In genomic region chr1:203163891-203164635, GRCh38 we compare ENCODE assay signal across 28 cellular contexts. TPM values are rescaled to one million over a fixed set of nuclear protein-coding genes. Genes with fewer than 3 reads are reported as not detected.
DNase-seq lines count a peak whose midpoint lies in the region; ATAC-seq and TF ChIP-seq lines count a peak whose summit lies in the region.
"Had no signal": no experiment of that assay in that cellular context is flagged by ENCODE, and none has a peak within 500 bp of the region (broad histone marks: within the 10 kb centered on the region; RNA-seq: fewer than 3 reads in every experiment).

No MANE protein-coding gene starts in this region.

- TF ChIP-seq EP300 in tibial nerve (IDR thresholded peaks at IDR 0.05), result no peak

- ATAC-seq in T-helper 17 cell, result peak; percentile 35
- ATAC-seq in CD8-positive, alpha-beta T cell, result no peak
- ATAC-seq: PC-3; Right ventricle myocardium inferior; SK-N-SH treated with all-trans-retinoic acid at 6 μM for 48 hours; stimulated activated naive B cell treated with anti-CD40 and anti-IgM and Interleukin-4, amounts not matched to agents 10 μg/mL and 1 μg/mL and 100 μg/mL, for 72 hours had no signal

- no peak overlapping the region for H3K4me3 Mint-ChIP-seq in T-helper 17 cell
- H3K4me3 Mint-ChIP-seq in CD8-positive, alpha-beta T cell, result no peak overlapping the region
- H3K4me3 Mint-ChIP-seq: activated CD4-positive, alpha-beta T cell treated with anti-CD3 and anti-CD28 coated beads, Interleukin-2, amount 10 ng/mL, durations not matched to agents 24 days and 14 days; activated T-cell treated with anti-CD3 and anti-CD28 coated beads, Interleukin-2, amount 50 U/mL, for 24 hours; CD4-positive, alpha-beta T cell; central memory CD8-positive, alpha-beta T cell; neural crest cell; stimulated activated naive B cell treated with anti-CD40 and anti-IgM and Interleukin-4, amounts not matched to agents 10 μg/mL and 1 μg/mL and 100 μg/mL, for 72 hours had no signal

- H3K9me3 Mint-ChIP-seq in CD8-positive, alpha-beta T cell, result no peaks in the 10 kb centered on the region
- H3K9me3 Mint-ChIP-seq: activated CD4-positive, alpha-beta T cell treated with anti-CD3 and anti-CD28 coated beads, Interleukin-2, amount 10 ng/mL, durations not matched to agents 24 days and 14 days; activated T-cell treated with anti-CD3 and anti-CD28 coated beads, Interleukin-2, amount 50 U/mL, for 24 hours; central memory CD8-positive, alpha-beta T cell; neural crest cell had no signal

- intact Hi-C loops in CD8-positive, alpha-beta T cell (cut with DNase I, micrococcal nuclease), result no loop called here

- H3K27me3 Mint-ChIP-seq in T-helper 17 cell, result peaks cover 49% of the 10 kb centered on the region
- H3K27me3 Mint-ChIP-seq in CD8-positive, alpha-beta T cell (ENCODE audit: low read depth), result peaks cover 14% of the 10 kb centered on the region

- H3K27ac Mint-ChIP-seq in T-helper 17 cell, result peak overlapping the region; percentile 12
- H3K27ac Mint-ChIP-seq in CD8-positive, alpha-beta T cell, result no peak overlapping the region
- H3K27ac Mint-ChIP-seq: activated CD4-positive, alpha-beta T cell treated with anti-CD3 and anti-CD28 coated beads, Interleukin-2, amount 10 ng/mL, durations not matched to agents 24 days and 14 days; activated T-cell treated with anti-CD3 and anti-CD28 coated beads, Interleukin-2, amount 50 U/mL, for 24 hours; CD4-positive, alpha-beta T cell; stimulated activated naive B cell treated with anti-CD40 and anti-IgM and Interleukin-4, amounts not matched to agents 10 μg/mL and 1 μg/mL and 100 μg/mL, for 72 hours had no signal

- H3K4me1 Mint-ChIP-seq in T-helper 17 cell, result peaks cover 14% of the 10 kb centered on the region
- no peaks in the 10 kb centered on the region for H3K4me1 Mint-ChIP-seq in CD8-positive, alpha-beta T cell (ENCODE audit: low read depth)
- H3K4me1 Mint-ChIP-seq: activated CD4-positive, alpha-beta T cell treated with anti-CD3 and anti-CD28 coated beads, Interleukin-2, amount 10 ng/mL, durations not matched to agents 24 days and 14 days; neural crest cell had no signal

- no peak for TF ChIP-seq CTCF in tibial nerve (IDR thresholded peaks at IDR 0.05)
- TF ChIP-seq CTCF in CD8-positive, alpha-beta T cell (IDR thresholded peaks at IDR 0.05), result no peak

- DNase-seq in HCEC 1CT (peak; percentile 7), T-helper 17 cell (no peak), globus pallidus (ENCODE audit: low spot score) (peak; percentile 76), pons (ENCODE audit: low spot score) (peak; percentile 58), kidney tubule cell (ENCODE audit: low spot score) (no peak), tibial nerve (ENCODE audit: low spot score in 2 of 2) (no peak)
- no peak for DNase-seq in CD8-positive, alpha-beta T cell
- DNase-seq: activated CD4-positive, alpha-beta T cell treated with anti-CD3 and anti-CD28 coated beads, Interleukin-2, amount 10 ng/mL, durations not matched to agents 24 days and 14 days; activated gamma-delta T cell; activated T-cell treated with anti-CD3 and anti-CD28 coated beads, Interleukin-2, amount 50 U/mL, for 24 hours; CD4-positive, alpha-beta T cell; DMS 273 treated with DMSO at 0.1 percent for 48 hours; MG63; NCI-H1436 treated with DMSO at 0.1 percent for 48 hours; NCI-H774; PC-3; sigmoid colon; stimulated activated naive B cell treated with anti-CD40 and anti-IgM and Interleukin-4, amounts not matched to agents 10 μg/mL and 1 μg/mL and 100 μg/mL, for 72 hours had no signal

- H3K9me3 ChIP-seq in T-helper 17 cell (ENCODE audit: control insufficient read depth, low read length, poor library complexity, severe bottlenecking) (no peaks in the 10 kb centered on the region), tibial nerve (no peaks in the 10 kb centered on the region)
- no peaks in the 10 kb centered on the region for H3K9me3 ChIP-seq in CD8-positive, alpha-beta T cell (ENCODE audit: low read length)
- H3K9me3 ChIP-seq: sigmoid colon, suprapubic skin had no signal

- H3K36me3 Mint-ChIP-seq in T-helper 17 cell (ENCODE audit: low read depth), result peaks cover 4% of the 10 kb centered on the region
- H3K36me3 Mint-ChIP-seq in CD8-positive, alpha-beta T cell, result no peaks in the 10 kb centered on the region

- no peaks in the 10 kb centered on the region for H3K27me3 ChIP-seq in tibial nerve
- H3K27me3 ChIP-seq in CD8-positive, alpha-beta T cell (ENCODE audit: insufficient read depth, low read length), result no peaks in the 10 kb centered on the region
- H3K27me3 ChIP-seq: MG63, sigmoid colon had no signal

- H3K4me3 ChIP-seq in tibial nerve, result no peak overlapping the region
- no peak overlapping the region for H3K4me3 ChIP-seq in CD8-positive, alpha-beta T cell (ENCODE audit: low read depth, low read length)
- H3K4me3 ChIP-seq: lung, MG63, sigmoid colon, suprapubic skin had no signal

- no peak for TF ChIP-seq POLR2A in tibial nerve (IDR thresholded peaks at IDR 0.05)

- CTCF ChIA-PET in CD8-positive, alpha-beta T cell (lab: Charles Lee), result interaction anchor here (1.6 kb wide), 1 partner anchor 124 kb away, joined by 4 read pairs; no protein-coding TSS in a partner anchor

- POLR2A ChIA-PET in CD8-positive, alpha-beta T cell (lab: Charles Lee), result no interaction called here

- H3K4me1 ChIP-seq in tibial nerve, result peaks cover 0 to 4% (median 0%) of the 10 kb centered on the region in 4 donors
- H3K4me1 ChIP-seq in CD8-positive, alpha-beta T cell (ENCODE audit: insufficient read depth, low read length), result no peaks in the 10 kb centered on the region
- H3K4me1 ChIP-seq: sigmoid colon, suprapubic skin had no signal

- WGBS in tibial nerve, 2 donors, result 64 to 70% methylated on average over 7 of the region's 7 CpGs

- H3K27ac ChIP-seq in tibial nerve, result no peak overlapping the region
- H3K27ac ChIP-seq in CD8-positive, alpha-beta T cell (ENCODE audit: low read depth, low read length), result no peak overlapping the region
- H3K27ac ChIP-seq: sigmoid colon, suprapubic skin had no signal

- no peaks in the 10 kb centered on the region for H3K36me3 ChIP-seq in tibial nerve
- no peaks in the 10 kb centered on the region for H3K36me3 ChIP-seq in CD8-positive, alpha-beta T cell (ENCODE audit: insufficient read depth, low read length)
- H3K36me3 ChIP-seq: MG63, sigmoid colon, suprapubic skin had no signal

RNA-seq across cellular contexts. Expression of gene MYBPH, which starts 11.6 kb away (rescaled TPM):
- total RNA-seq in T-helper 17 cell (not detected), tibial nerve (not detected)
- not detected for total RNA-seq in CD8-positive, alpha-beta T cell
- total RNA-seq: activated CD4-positive, alpha-beta T cell treated with anti-CD3 and anti-CD28 coated beads, Interleukin-2, amount 10 ng/mL, durations not matched to agents 24 days and 14 days; CD4-positive, alpha-beta T cell; endothelial cell of umbilical vein; glomerular endothelial cell; lung; neural crest cell; PC-3; posterior vena cava; Right ventricle myocardium inferior; sigmoid colon; T-helper 2 cell treated with Interferon-gamma antibody and Interleukin-4, amounts not matched to agents 100 ng/mL and 5 ng/mL, for 36 hours had no signal

RNA-seq across cellular contexts. Expression of gene CHI3L1, which starts 22.4 kb away (rescaled TPM):
- total RNA-seq in T-helper 17 cell (not detected), tibial nerve (100 to 1,000 TPM in 1 of 4 donors, 10 to 100 TPM in 1, 1 to 10 TPM in 1, not detected in 1; 5.0 to 150 (median 18.8) TPM)
- not detected for total RNA-seq in CD8-positive, alpha-beta T cell
- total RNA-seq: activated CD4-positive, alpha-beta T cell treated with anti-CD3 and anti-CD28 coated beads, Interleukin-2, amount 10 ng/mL, durations not matched to agents 24 days and 14 days; CD4-positive, alpha-beta T cell; endothelial cell of umbilical vein; neural crest cell; PC-3; T-helper 2 cell treated with Interferon-gamma antibody and Interleukin-4, amounts not matched to agents 100 ng/mL and 5 ng/mL, for 36 hours had no signal

RNA-seq across cellular contexts. Expression of gene ADORA1, which starts 36.5 kb away (rescaled TPM):
- total RNA-seq in T-helper 17 cell (under 1 TPM; 0.15 to 0.18 TPM), tibial nerve (1 to 10 TPM in 2 of 4 donors, under 1 TPM in 2; 0.30 to 2.2 (median 0.96) TPM)
- total RNA-seq in CD8-positive, alpha-beta T cell, result not detected
- total RNA-seq: activated CD4-positive, alpha-beta T cell treated with anti-CD3 and anti-CD28 coated beads, Interleukin-2, amount 10 ng/mL, durations not matched to agents 24 days and 14 days; CD4-positive, alpha-beta T cell; endothelial cell of umbilical vein; glomerular endothelial cell; T-helper 2 cell treated with Interferon-gamma antibody and Interleukin-4, amounts not matched to agents 100 ng/mL and 5 ng/mL, for 36 hours had no signal

Comparison
In these comparisons a context has a peak if more than half of its experiments do, and no peak if none do; other contexts are left out.
1. DNase-seq: peak in HCEC 1CT (single experiment), globus pallidus (single experiment) and pons (single experiment); none in T-helper 17 cell (0 of 3), kidney tubule cell (single experiment), tibial nerve (0 of 2) and CD8-positive, alpha-beta T cell (0 of 7).